Comparison of ENCODE assay signal across 1 cellular context in the genomic region with DNA sequence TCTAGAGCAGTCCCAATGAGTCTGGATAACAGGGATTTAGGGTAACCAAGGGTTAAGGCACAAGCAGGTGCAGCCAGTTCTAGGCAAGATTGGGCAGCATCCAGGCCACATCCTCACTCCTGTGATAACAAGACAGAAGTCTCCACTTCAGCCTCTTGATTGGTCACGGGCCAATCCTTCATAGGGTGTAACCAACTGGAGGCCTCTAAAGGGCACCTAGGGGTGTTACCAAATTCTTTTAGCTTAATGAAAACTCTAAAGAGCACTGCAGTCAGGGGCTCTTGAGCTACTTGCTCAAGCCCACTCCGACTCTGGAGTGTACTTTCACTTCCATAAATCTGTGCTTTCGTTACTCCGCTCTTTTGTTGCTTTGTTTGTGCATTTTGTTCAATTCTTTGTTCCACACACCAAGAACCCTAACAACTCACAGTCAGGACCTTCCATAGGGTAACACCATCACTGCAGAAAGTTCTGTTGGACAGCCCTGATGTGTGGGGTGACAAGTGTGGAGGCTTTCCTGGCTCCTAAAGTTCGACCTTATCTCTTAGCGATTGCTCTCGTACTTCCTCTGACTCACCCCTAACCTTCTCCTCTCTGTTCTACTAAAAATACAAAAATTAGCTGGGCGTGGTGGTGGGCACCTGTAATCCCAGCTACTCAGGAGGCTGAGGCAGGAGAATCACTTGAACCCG.
TF ChIP-seq lines count a peak whose summit lies in the region.

No MANE protein-coding gene starts in this region.

TF ChIP-seq in K562, 482 proteins besides CTCF, POLR2A, EP300 and RAD21 (continued from another document):
- TF ChIP-seq, protein P1, sequence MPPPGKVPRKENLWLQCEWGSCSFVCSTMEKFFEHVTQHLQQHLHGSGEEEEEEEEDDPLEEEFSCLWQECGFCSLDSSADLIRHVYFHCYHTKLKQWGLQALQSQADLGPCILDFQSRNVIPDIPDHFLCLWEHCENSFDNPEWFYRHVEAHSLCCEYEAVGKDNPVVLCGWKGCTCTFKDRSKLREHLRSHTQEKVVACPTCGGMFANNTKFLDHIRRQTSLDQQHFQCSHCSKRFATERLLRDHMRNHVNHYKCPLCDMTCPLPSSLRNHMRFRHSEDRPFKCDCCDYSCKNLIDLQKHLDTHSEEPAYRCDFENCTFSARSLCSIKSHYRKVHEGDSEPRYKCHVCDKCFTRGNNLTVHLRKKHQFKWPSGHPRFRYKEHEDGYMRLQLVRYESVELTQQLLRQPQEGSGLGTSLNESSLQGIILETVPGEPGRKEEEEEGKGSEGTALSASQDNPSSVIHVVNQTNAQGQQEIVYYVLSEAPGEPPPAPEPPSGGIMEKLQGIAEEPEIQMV (tag; conservative IDR thresholded peaks at IDR 0.05; ENCODE audit: low read depth) = no peak
- no peak for TF ChIP-seq ADNP (tag; IDR thresholded peaks at IDR 0.05)
- TF ChIP-seq POLR2B (IDR thresholded peaks at IDR 0.05; ENCODE audit: low read depth, partially characterized antibody) = no peak
- no peak for TF ChIP-seq LCOR (CRISPR knock-in tag; IDR thresholded peaks at IDR 0.05)
- TF ChIP-seq CBX5 (IDR thresholded peaks at IDR 0.05; ENCODE audit: borderline replicate concordance, low read depth) = no peak
- no peak for TF ChIP-seq OTX1 (CRISPR knock-in tag; IDR thresholded peaks at IDR 0.05)
- peak; percentile 78 for TF ChIP-seq JUND (IDR thresholded peaks at IDR 0.05; ENCODE audit: borderline replicate concordance, low read depth, low read length)
- peak; percentile 79; the same call in 1 of the 3 replicates for TF ChIP-seq JUND (tag; IDR thresholded peaks at IDR 0.05; ENCODE audit: borderline replicate concordance, low read depth, low read length)
- TF ChIP-seq BHLHE40 (IDR thresholded peaks at IDR 0.05; ENCODE audit: low read length) = no peak
- no peak for TF ChIP-seq PTTG1 (tag; IDR thresholded peaks at IDR 0.05; ENCODE audit: low read depth)
- TF ChIP-seq, protein P2, sequence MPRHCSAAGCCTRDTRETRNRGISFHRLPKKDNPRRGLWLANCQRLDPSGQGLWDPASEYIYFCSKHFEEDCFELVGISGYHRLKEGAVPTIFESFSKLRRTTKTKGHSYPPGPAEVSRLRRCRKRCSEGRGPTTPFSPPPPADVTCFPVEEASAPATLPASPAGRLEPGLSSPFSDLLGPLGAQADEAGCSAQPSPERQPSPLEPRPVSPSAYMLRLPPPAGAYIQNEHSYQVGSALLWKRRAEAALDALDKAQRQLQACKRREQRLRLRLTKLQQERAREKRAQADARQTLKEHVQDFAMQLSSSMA (CRISPR knock-in tag; IDR thresholded peaks at IDR 0.05) = no peak
- no peak for TF ChIP-seq BCL6 (CRISPR knock-in tag; IDR thresholded peaks at IDR 0.05)
- TF ChIP-seq, protein P3, sequence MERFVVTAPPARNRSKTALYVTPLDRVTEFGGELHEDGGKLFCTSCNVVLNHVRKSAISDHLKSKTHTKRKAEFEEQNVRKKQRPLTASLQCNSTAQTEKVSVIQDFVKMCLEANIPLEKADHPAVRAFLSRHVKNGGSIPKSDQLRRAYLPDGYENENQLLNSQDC (CRISPR knock-in tag; IDR thresholded peaks at IDR 0.05) = no peak
- TF ChIP-seq, protein P4, sequence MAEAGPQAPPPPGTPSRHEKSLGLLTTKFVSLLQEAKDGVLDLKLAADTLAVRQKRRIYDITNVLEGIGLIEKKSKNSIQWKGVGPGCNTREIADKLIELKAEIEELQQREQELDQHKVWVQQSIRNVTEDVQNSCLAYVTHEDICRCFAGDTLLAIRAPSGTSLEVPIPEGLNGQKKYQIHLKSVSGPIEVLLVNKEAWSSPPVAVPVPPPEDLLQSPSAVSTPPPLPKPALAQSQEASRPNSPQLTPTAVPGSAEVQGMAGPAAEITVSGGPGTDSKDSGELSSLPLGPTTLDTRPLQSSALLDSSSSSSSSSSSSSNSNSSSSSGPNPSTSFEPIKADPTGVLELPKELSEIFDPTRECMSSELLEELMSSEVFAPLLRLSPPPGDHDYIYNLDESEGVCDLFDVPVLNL (CRISPR knock-in tag; IDR thresholded peaks at IDR 0.05; ENCODE audit: low read depth) = no peak
- TF ChIP-seq NFE2 (IDR thresholded peaks at IDR 0.05; ENCODE audit: low read depth) = no peak
- no peak for TF ChIP-seq ZNF384 (IDR thresholded peaks at IDR 0.05; ENCODE audit: low read depth, low read length)
- TF ChIP-seq, protein P5, sequence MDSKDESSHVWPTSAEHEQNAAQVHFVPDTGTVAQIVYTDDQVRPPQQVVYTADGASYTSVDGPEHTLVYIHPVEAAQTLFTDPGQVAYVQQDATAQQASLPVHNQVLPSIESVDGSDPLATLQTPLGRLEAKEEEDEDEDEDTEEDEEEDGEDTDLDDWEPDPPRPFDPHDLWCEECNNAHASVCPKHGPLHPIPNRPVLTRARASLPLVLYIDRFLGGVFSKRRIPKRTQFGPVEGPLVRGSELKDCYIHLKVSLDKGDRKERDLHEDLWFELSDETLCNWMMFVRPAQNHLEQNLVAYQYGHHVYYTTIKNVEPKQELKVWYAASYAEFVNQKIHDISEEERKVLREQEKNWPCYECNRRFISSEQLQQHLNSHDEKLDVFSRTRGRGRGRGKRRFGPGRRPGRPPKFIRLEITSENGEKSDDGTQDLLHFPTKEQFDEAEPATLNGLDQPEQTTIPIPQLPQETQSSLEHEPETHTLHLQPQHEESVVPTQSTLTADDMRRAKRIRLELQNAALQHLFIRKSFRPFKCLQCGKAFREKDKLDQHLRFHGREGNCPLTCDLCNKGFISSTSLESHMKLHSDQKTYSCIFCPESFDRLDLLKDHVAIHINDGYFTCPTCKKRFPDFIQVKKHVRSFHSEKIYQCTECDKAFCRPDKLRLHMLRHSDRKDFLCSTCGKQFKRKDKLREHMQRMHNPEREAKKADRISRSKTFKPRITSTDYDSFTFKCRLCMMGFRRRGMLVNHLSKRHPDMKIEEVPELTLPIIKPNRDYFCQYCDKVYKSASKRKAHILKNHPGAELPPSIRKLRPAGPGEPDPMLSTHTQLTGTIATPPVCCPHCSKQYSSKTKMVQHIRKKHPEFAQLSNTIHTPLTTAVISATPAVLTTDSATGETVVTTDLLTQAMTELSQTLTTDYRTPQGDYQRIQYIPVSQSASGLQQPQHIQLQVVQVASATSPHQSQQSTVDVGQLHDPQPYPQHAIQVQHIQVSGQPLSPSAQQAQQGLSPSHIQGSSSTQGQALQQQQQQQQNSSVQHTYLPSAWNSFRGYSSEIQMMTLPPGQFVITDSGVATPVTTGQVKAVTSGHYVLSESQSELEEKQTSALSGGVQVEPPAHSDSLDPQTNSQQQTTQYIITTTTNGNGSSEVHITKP (IDR thresholded peaks at IDR 0.05; ENCODE audit: partially characterized antibody) = peak; percentile 45
- TF ChIP-seq CEBPG (CRISPR knock-in tag; IDR thresholded peaks at IDR 0.05) = no peak
- no peak; a peak in 1 of 4 replicates for TF ChIP-seq CEBPG (tag; conservative IDR thresholded peaks at IDR 0.05 in 1 of 2, IDR thresholded peaks at IDR 0.05 in 1 of 2)
- TF ChIP-seq ZSCAN29 (IDR thresholded peaks at IDR 0.05) = no peak
- TF ChIP-seq BRD4 (IDR thresholded peaks at IDR 0.05) = no peak
- TF ChIP-seq RAD51 (IDR thresholded peaks at IDR 0.05; ENCODE audit: borderline replicate concordance, low read depth) = no peak
- TF ChIP-seq U2AF2 (optimal IDR thresholded peaks at IDR 0.05; ENCODE audit: low read depth, low read length) = no peak
- TF ChIP-seq ZNF212 (CRISPR knock-in tag; IDR thresholded peaks at IDR 0.05) = no peak
- peak; percentile 70; the same call in 1 of the 2 replicates for TF ChIP-seq SMARCE1 (IDR thresholded peaks at IDR 0.05)
- no peak for TF ChIP-seq PTBP1 (IDR thresholded peaks at IDR 0.05; ENCODE audit: low read depth, low read length)
- no peak for TF ChIP-seq SNRNP70 (optimal IDR thresholded peaks at IDR 0.05; ENCODE audit: low read depth, low read length)
- TF ChIP-seq ZNF76 (CRISPR knock-in tag; IDR thresholded peaks at IDR 0.05; ENCODE audit: borderline replicate concordance) = no peak
- 0 out of 4 replicates have a peak, but pooled peaks of 1 of the 2 experiments have one; percentile 15 for TF ChIP-seq KDM1A (IDR thresholded peaks at IDR 0.05)
- TF ChIP-seq PRMT5 (CRISPR knock-in tag; IDR thresholded peaks at IDR 0.05) = no peak
- no peak for TF ChIP-seq LEF1 (IDR thresholded peaks at IDR 0.05)
- TF ChIP-seq, protein P6, sequence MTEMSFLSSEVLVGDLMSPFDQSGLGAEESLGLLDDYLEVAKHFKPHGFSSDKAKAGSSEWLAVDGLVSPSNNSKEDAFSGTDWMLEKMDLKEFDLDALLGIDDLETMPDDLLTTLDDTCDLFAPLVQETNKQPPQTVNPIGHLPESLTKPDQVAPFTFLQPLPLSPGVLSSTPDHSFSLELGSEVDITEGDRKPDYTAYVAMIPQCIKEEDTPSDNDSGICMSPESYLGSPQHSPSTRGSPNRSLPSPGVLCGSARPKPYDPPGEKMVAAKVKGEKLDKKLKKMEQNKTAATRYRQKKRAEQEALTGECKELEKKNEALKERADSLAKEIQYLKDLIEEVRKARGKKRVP (CRISPR knock-in tag; IDR thresholded peaks at IDR 0.05) = no peak
- no peak for TF ChIP-seq ZNF197 (CRISPR knock-in tag; IDR thresholded peaks at IDR 0.05; ENCODE audit: low read depth)
- TF ChIP-seq, protein P7, sequence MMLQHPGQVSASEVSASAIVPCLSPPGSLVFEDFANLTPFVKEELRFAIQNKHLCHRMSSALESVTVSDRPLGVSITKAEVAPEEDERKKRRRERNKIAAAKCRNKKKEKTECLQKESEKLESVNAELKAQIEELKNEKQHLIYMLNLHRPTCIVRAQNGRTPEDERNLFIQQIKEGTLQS (IDR thresholded peaks at IDR 0.05) = peak; percentile 64
- TF ChIP-seq, protein P7 (CRISPR knock-in tag; conservative IDR thresholded peaks at IDR 0.05) = no peak
